In the genomic region with DNA sequence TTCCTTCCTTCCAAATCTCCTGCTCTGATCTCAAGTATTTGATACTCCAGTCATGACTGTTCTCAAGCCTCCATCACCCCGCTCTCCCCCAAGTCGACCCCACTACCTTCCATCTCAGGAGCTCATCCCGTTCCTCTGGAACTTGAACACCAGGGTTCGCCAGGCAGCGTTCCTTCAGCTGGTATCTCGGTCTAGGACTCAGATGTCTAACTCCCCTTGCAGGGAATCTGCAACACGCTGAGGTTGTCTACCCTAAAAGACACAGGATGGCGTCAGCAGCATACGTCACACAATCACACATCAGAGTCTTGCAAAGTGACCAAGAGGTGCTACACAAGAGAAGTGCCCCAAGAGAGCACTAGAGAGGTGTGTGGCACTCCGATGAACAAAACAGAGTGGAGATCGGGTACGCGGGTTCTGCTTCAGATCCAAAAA, we compare ENCODE assay signal across 8 cellular contexts. TPM values are rescaled to one million over a fixed set of nuclear protein-coding genes. Genes with fewer than 3 reads are reported as not detected.
DNase-seq lines count a peak whose midpoint lies in the region; ATAC-seq, FAIRE-seq and TF ChIP-seq lines count a peak whose summit lies in the region.

No MANE protein-coding gene starts in this region.

- ATAC-seq in HG02763 (IDR thresholded peaks at IDR 0.05; ENCODE audit: unreplicated experiment): peak; percentile 9

- no peak for TF ChIP-seq CTCF in bronchial epithelial cell (IDR thresholded peaks at IDR 0.05; ENCODE audit: insufficient read depth, low read length, severe bottlenecking)
- TF ChIP-seq CTCF in kidney epithelial cell (IDR thresholded peaks at IDR 0.05; ENCODE audit: insufficient read depth, low read length, poor library complexity, severe bottlenecking): no peak

- peak overlapping the region; percentile 69 for H3K4me3 ChIP-seq in bronchial epithelial cell (ENCODE audit: low read depth, low read length)
- peak overlapping the region; percentile 63 for H3K4me3 ChIP-seq in kidney epithelial cell (ENCODE audit: low read depth, low read length)

- peak; percentile 74 for DNase-seq in NCI-H1436 (lab: John Stamatoyannopoulos, UW)
- DNase-seq in NCI-H1436 treated with DMSO at 0.1 percent for 48 hours (lab: John Stamatoyannopoulos, UW): no peak
- peak; percentile 61 for DNase-seq in NCI-H1417 treated with DMSO at 0.1 percent for 48 hours (lab: John Stamatoyannopoulos, UW)
- DNase-seq in T1000 (lab: John Stamatoyannopoulos, UW): peak; percentile 68
- peak; percentile 68 for DNase-seq in bronchial epithelial cell (ENCODE audit: low read depth)
- DNase-seq in kidney epithelial cell (ENCODE audit: low read depth): peak; percentile 47
- peak; percentile 44 to 47 for DNase-seq in stimulated activated CD4-positive, alpha-beta T cell treated with anti-CD3 and anti-CD28 coated beads, Interleukin-15, amount 100 ng/mL, for 48 hours (ENCODE audit: low read depth in 2 of 2)

- H3K36me3 ChIP-seq in bronchial epithelial cell (ENCODE audit: control insufficient read depth, insufficient read depth, low read length) (no peaks in the 10 kb centered on the region), kidney epithelial cell (ENCODE audit: control insufficient read depth, insufficient read depth, low read length) (no peaks in the 10 kb centered on the region)

- H3K27me3 ChIP-seq in bronchial epithelial cell (ENCODE audit: control insufficient read depth, insufficient read depth, low read length) (no peaks in the 10 kb centered on the region), kidney epithelial cell (ENCODE audit: control insufficient read depth, insufficient read depth, low read length) (no peaks in the 10 kb centered on the region)

- no peak for FAIRE-seq in bronchial epithelial cell (lab: Jason Lieb, UNC)

RNA-seq across cellular contexts. Expression of gene ZNF184, which starts 0.7 kb away (rescaled TPM):
- total RNA-seq in bronchial epithelial cell (6.0 and 6.8 TPM in 2 replicates), kidney epithelial cell (5.8 and 6.0 TPM in 2 replicates)
